Comparison of ENCODE assay signal across 1 cellular context in genomic region chr20:10474606-10475184, GRCh38.
TF ChIP-seq lines count a peak whose summit lies in the region.

No MANE protein-coding gene starts in this region.

TF ChIP-seq in HepG2, 621 proteins besides CTCF, POLR2A, EP300 and RAD21:
- TF ChIP-seq HNRNPLL (IDR thresholded peaks at IDR 0.05; ENCODE audit: low read depth, low read length, poor library complexity, severe bottlenecking) (no peak), SALL1 (CRISPR knock-in tag; IDR thresholded peaks at IDR 0.05) (no peak), IKZF1 (IDR thresholded peaks at IDR 0.05) (no peak), SIN3A (IDR thresholded peaks at IDR 0.05; ENCODE audit: borderline replicate concordance, low read depth, low read length) (no peak), ZNF431 (CRISPR knock-in tag; IDR thresholded peaks at IDR 0.05; ENCODE audit: borderline replicate concordance, low read depth) (no peak), ZIK1 (CRISPR knock-in tag; IDR thresholded peaks at IDR 0.05; ENCODE audit: borderline replicate concordance, low read depth) (no peak), ATF7-NPFF (CRISPR knock-in tag; IDR thresholded peaks at IDR 0.05; ENCODE audit: low read depth) (no peak), PITX1 (CRISPR knock-in tag; IDR thresholded peaks at IDR 0.05) (no peak), KLF16 (CRISPR knock-in tag; IDR thresholded peaks at IDR 0.05) (no peak), CENPBD1 (CRISPR knock-in tag; IDR thresholded peaks at IDR 0.05; ENCODE audit: borderline replicate concordance, low read depth) (no peak), HMGXB4 (CRISPR knock-in tag; IDR thresholded peaks at IDR 0.05; ENCODE audit: borderline replicate concordance in 1 of 2, low read depth in 1 of 2) (no peak), MNT (IDR thresholded peaks at IDR 0.05) (no peak), PHF21A (CRISPR knock-in tag; IDR thresholded peaks at IDR 0.05) (no peak), ZNF800 (CRISPR knock-in tag; IDR thresholded peaks at IDR 0.05) (no peak), ZNF235 (CRISPR knock-in tag; IDR thresholded peaks at IDR 0.05; ENCODE audit: borderline replicate concordance) (no peak), MZF1 (CRISPR knock-in tag; IDR thresholded peaks at IDR 0.05; ENCODE audit: borderline replicate concordance) (no peak)
- TF ChIP-seq, protein P1, sequence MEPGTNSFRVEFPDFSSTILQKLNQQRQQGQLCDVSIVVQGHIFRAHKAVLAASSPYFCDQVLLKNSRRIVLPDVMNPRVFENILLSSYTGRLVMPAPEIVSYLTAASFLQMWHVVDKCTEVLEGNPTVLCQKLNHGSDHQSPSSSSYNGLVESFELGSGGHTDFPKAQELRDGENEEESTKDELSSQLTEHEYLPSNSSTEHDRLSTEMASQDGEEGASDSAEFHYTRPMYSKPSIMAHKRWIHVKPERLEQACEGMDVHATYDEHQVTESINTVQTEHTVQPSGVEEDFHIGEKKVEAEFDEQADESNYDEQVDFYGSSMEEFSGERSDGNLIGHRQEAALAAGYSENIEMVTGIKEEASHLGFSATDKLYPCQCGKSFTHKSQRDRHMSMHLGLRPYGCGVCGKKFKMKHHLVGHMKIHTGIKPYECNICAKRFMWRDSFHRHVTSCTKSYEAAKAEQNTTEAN (CRISPR knock-in tag; conservative IDR thresholded peaks at IDR 0.05): no peak
- TF ChIP-seq, protein P2, sequence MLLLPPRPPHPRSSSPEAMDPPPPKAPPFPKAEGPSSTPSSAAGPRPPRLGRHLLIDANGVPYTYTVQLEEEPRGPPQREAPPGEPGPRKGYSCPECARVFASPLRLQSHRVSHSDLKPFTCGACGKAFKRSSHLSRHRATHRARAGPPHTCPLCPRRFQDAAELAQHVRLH (CRISPR knock-in tag; IDR thresholded peaks at IDR 0.05; ENCODE audit: borderline replicate concordance, low read depth): no peak
